ENCODE assay signal across 1 cellular context in the genomic region with DNA sequence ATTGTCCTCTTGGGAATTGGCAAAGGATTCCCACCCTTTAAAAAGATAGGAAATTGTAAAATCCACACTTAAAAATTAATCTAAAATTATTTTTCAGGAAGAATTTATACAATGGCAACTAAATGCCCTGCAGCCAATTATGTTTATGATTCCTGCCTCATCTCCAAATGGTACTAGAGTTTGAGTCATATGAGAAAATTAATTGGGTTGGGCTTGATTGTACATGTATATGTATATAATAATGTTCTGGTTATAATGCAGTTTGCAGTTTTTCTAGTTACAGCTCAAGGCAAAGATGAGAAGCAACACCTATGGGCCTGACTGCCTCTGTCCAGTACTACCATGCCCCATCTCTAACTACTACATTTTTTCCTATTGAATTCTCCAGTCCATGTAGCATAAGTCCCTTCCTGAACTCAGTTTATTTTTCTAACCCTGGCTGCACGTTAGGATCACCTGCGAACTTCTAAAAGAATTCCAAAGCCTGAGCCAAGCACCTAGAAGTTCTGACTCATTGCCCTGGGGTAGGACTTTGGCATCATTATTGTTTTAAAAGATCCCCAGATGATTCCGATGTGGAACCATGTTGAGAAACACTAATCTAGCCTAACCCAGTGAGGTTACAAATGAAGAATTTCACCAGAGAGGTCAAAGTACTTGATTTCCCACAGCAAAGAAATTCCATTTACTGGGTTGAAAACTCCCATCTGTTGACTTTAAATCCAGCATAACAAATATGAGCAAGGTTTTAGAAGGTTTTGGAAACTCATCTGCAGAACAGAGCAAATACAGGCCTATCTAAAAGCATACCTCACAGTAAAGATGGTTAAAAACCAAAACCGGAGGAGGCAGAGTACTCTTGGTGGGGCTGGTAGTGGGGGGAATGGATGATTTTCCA.
TF ChIP-seq lines count a peak whose summit lies in the region.

No MANE protein-coding gene starts in this region.

TF ChIP-seq in IMR-90, 13 proteins besides CTCF, POLR2A, EP300 and RAD21:
- TF ChIP-seq CEBPB (IDR thresholded peaks at IDR 0.05; ENCODE audit: low read depth, low read length) (peak; percentile 54; the same call in 1 of the 2 replicates), BHLHE40 (IDR thresholded peaks at IDR 0.05; ENCODE audit: low read depth, low read length) (peak; percentile 73), NFE2L2 (IDR thresholded peaks at IDR 0.05; ENCODE audit: low read depth, low read length) (no peak)
